In genomic region chr2:198691236-198691635, GRCh38 we compare ENCODE assay signal across 8 cellular contexts.
"Had no signal": no experiment of that assay in that cellular context is flagged by ENCODE, and none has a peak within 500 bp of the region (broad histone marks: within the 10 kb centered on the region; RNA-seq: fewer than 3 reads in every experiment).

No MANE protein-coding gene starts in this region.

- FAIRE-seq: G401.6, GM12878, GM12891, GM12892, GM18507, GM19239 had no signal

- DNase-seq: GDM1, GF-D8 had no signal

- H3K4me3 ChIP-seq: GM12878 had no signal

- ATAC-seq: GM12878 had no signal
